Comparison of ENCODE assay signal across 13 cellular contexts in genomic region chr17:72516772-72517399, GRCh38.
DNase-seq lines count a peak whose midpoint lies in the region; TF ChIP-seq lines count a peak whose summit lies in the region.
"Had no signal": no experiment of that assay in that cellular context is flagged by ENCODE, and none has a peak within 500 bp of the region (broad histone marks: within the 10 kb centered on the region; RNA-seq: fewer than 3 reads in every experiment).

No MANE protein-coding gene starts in this region.

- no peak for TF ChIP-seq CTCF in NB4 (IDR thresholded peaks at IDR 0.05; ENCODE audit: low read depth, low read length)
- TF ChIP-seq CTCF in epithelial cell of proximal tubule (conservative IDR thresholded peaks at IDR 0.05; ENCODE audit: low read depth, low read length): peak; percentile 13
- no peak for TF ChIP-seq CTCF in neural progenitor cell (IDR thresholded peaks at IDR 0.05)
- no peak for TF ChIP-seq CTCF in lower leg skin (IDR thresholded peaks at IDR 0.05)
- TF ChIP-seq CTCF in coronary artery (IDR thresholded peaks at IDR 0.05): no peak

- no peak overlapping the region for H3K27ac ChIP-seq in neural progenitor cell
- H3K27ac ChIP-seq in coronary artery: no peak overlapping the region
- H3K27ac ChIP-seq: cardiac muscle cell had no signal

- no peaks in the 10 kb centered on the region for H3K9me3 ChIP-seq in neural progenitor cell (ENCODE audit: low read depth)

- H3K4me3 ChIP-seq in NB4 (ENCODE audit: low read depth, low read length): no peak overlapping the region
- peak overlapping the region; percentile 9 for H3K4me3 ChIP-seq in epithelial cell of proximal tubule (ENCODE audit: low read depth, low read length)
- no peak overlapping the region for H3K4me3 ChIP-seq in neural progenitor cell
- no peak overlapping the region for H3K4me3 ChIP-seq in lower leg skin (ENCODE audit: low read depth, poor library complexity, severe bottlenecking)
- no peak overlapping the region for H3K4me3 ChIP-seq in coronary artery
- H3K4me3 ChIP-seq: cardiac muscle cell had no signal

- peak overlapping the region; percentile 6 for H2AFZ ChIP-seq in neural progenitor cell (replicated peaks)

- intact Hi-C loops in lower leg skin (cut with DNase I; ENCODE audit: low total_unique reads): no loop called here

- no peaks in the 10 kb centered on the region for H3K36me3 ChIP-seq in neural progenitor cell
- H3K36me3 ChIP-seq: cardiac muscle cell had no signal

- H3K79me2 ChIP-seq in neural progenitor cell (ENCODE audit: low read depth): no peaks in the 10 kb centered on the region

- H3K9me3 Mint-ChIP-seq in neural progenitor cell: no peaks in the 10 kb centered on the region

- DNase-seq in ELF-1 (ENCODE audit: low read depth, low spot score) (peak; percentile 60), NB4 (ENCODE audit: low read depth) (peak; percentile 32), epithelial cell of proximal tubule (ENCODE audit: low read depth) (peak; percentile 63), neural progenitor cell (ENCODE audit: low spot score) (peak; percentile 48), CD1c-positive myeloid dendritic cell (ENCODE audit: extremely low spot score) (no peak), lower leg skin (ENCODE audit: low spot score in 2 of 2) (no peak), SHP77 treated with DMSO at 0.1 percent for 48 hours (lab: John Stamatoyannopoulos, UW) (no peak), coronary artery (ENCODE audit: low spot score) (no peak)
- DNase-seq: activated CD8-positive, alpha-beta memory T cell treated with anti-CD3 and anti-CD28 coated beads, Interleukin-2, amount 50 U/mL, for 48 hours; CD4-positive, CD25-positive, alpha-beta regulatory T cell; NCI-H2171 treated with DMSO at 0.1 percent for 48 hours; T-helper 1 cell had no signal

- H3K27ac Mint-ChIP-seq in neural progenitor cell: no peak overlapping the region
- H3K27ac Mint-ChIP-seq: CD4-positive, CD25-positive, alpha-beta regulatory T cell had no signal

- WGBS in lower leg skin, 2 donors: 47 to 60% methylated on average over 13 to 15 of the region's 15 CpGs

- H3F3A ChIP-seq in neural progenitor cell (ENCODE audit: low read depth): peaks cover 18% of the 10 kb centered on the region

- no peak overlapping the region for H3K9ac ChIP-seq in neural progenitor cell

- H3K36me3 Mint-ChIP-seq in neural progenitor cell: no peaks in the 10 kb centered on the region
- H3K36me3 Mint-ChIP-seq: CD4-positive, CD25-positive, alpha-beta regulatory T cell had no signal

- TF ChIP-seq POLR2A in NB4 (IDR thresholded peaks at IDR 0.05; ENCODE audit: extremely low read depth, insufficient read length) (no peak), lower leg skin (IDR thresholded peaks at IDR 0.05) (no peak)

- H3K4me3 Mint-ChIP-seq in neural progenitor cell: no peak overlapping the region
- H3K4me3 Mint-ChIP-seq: CD4-positive, CD25-positive, alpha-beta regulatory T cell had no signal

- H3K4me1 ChIP-seq in neural progenitor cell: peaks cover 52% of the 10 kb centered on the region

- H3K4me2 ChIP-seq in neural progenitor cell: peak overlapping the region; percentile 9

- no peaks in the 10 kb centered on the region for H4K20me1 ChIP-seq in neural progenitor cell (ENCODE audit: low read depth)

- no peaks in the 10 kb centered on the region for H3K27me3 Mint-ChIP-seq in neural progenitor cell (ENCODE audit: insufficient read depth, low read depth)

- H3K27me3 ChIP-seq in neural progenitor cell: no peaks in the 10 kb centered on the region
- H3K27me3 ChIP-seq: cardiac muscle cell had no signal

- H3K4me1 Mint-ChIP-seq in neural progenitor cell: peaks cover 60% of the 10 kb centered on the region
- H3K4me1 Mint-ChIP-seq: CD4-positive, CD25-positive, alpha-beta regulatory T cell had no signal

Comparison
In these comparisons a context has a peak if more than half of its experiments do, and no peak if none do; other contexts are left out.
1. DNase-seq: peak in ELF-1 (single experiment), NB4 (single experiment), epithelial cell of proximal tubule (single experiment) and neural progenitor cell (single experiment); none in CD1c-positive myeloid dendritic cell (single experiment), lower leg skin (0 of 2), SHP77 treated with DMSO at 0.1 percent for 48 hours (single experiment) and coronary artery (single experiment).